In genomic region chr11:107916671-107917241, GRCh38 we compare ENCODE assay signal across 8 cellular contexts. TPM values are rescaled to one million over a fixed set of nuclear protein-coding genes. Genes with fewer than 3 reads are reported as not detected.
DNase-seq lines count a peak whose midpoint lies in the region; ATAC-seq, FAIRE-seq and TF ChIP-seq lines count a peak whose summit lies in the region.

No MANE protein-coding gene starts in this region.

- no peaks in the 10 kb centered on the region for H3K4me1 Mint-ChIP-seq in Calu3 (ENCODE audit: low read depth, unreplicated experiment)
- no peaks in the 10 kb centered on the region for H3K4me1 Mint-ChIP-seq in activated naive CD8-positive, alpha-beta T cell treated with anti-CD3 and anti-CD28 coated beads, Interleukin-2, amount 50 U/mL, for 24 hours

- WGBS in esophagus muscularis mucosa, result 50% methylated on average over 6 of the region's 13 CpGs

- no peaks in the 10 kb centered on the region for H3K36me3 Mint-ChIP-seq in Calu3 (ENCODE audit: insufficient read depth, unreplicated experiment)
- H3K36me3 Mint-ChIP-seq in activated naive CD8-positive, alpha-beta T cell treated with anti-CD3 and anti-CD28 coated beads, Interleukin-2, amount 50 U/mL, for 24 hours (ENCODE audit: low read depth), result no peaks in the 10 kb centered on the region

- FAIRE-seq in GM19239 (lab: Jason Lieb, UNC), result peak; percentile 53

- no peaks in the 10 kb centered on the region for H3K36me3 ChIP-seq in esophagus muscularis mucosa

- no peak overlapping the region for H3K4me3 Mint-ChIP-seq in Calu3 (ENCODE audit: low read depth, unreplicated experiment)
- no peak overlapping the region for H3K4me3 Mint-ChIP-seq in activated naive CD8-positive, alpha-beta T cell treated with anti-CD3 and anti-CD28 coated beads, Interleukin-2, amount 50 U/mL, for 24 hours

- peaks cover 16% of the 10 kb centered on the region for H3K27me3 Mint-ChIP-seq in Calu3 (ENCODE audit: unreplicated experiment)
- H3K27me3 Mint-ChIP-seq in activated naive CD8-positive, alpha-beta T cell treated with anti-CD3 and anti-CD28 coated beads, Interleukin-2, amount 50 U/mL, for 24 hours, result peaks cover 2% of the 10 kb centered on the region

- intact Hi-C loops in Calu3 (cut with micrococcal nuclease; ENCODE audit: unreplicated experiment), result no loop called here
- intact Hi-C loops in esophagus muscularis mucosa (cut with DNase I), result no loop called here

- CTCF ChIA-PET in Calu3 (lab: Charles Lee), result interaction anchor here (0.7 kb wide), 1 partner anchor 83 kb away, joined by 5 read pairs; no protein-coding TSS in a partner anchor

- no peak overlapping the region for H3K4me3 ChIP-seq in esophagus muscularis mucosa

- no peak for ATAC-seq in activated naive CD8-positive, alpha-beta T cell treated with anti-CD3 and anti-CD28 coated beads, Interleukin-2, amount 50 U/mL, for 24 hours

- H3K4me1 ChIP-seq in esophagus muscularis mucosa, result no peaks in the 10 kb centered on the region

- BruUV-seq in Calu3 (replicated peaks; lab: Mats Ljungman, UMichigan), result no TSS peak

- TF ChIP-seq CTCF in Calu3 (IDR thresholded peaks at IDR 0.05; ENCODE audit: unreplicated experiment), result peak; percentile 42
- peak in 1 of 3 experiments; percentile 32 for TF ChIP-seq CTCF in esophagus muscularis mucosa (IDR thresholded peaks at IDR 0.05)

- no peak for TF ChIP-seq EP300 in esophagus muscularis mucosa (IDR thresholded peaks at IDR 0.05)

- DNase-seq in Calu3 (peak; percentile 48), GM19239 (ENCODE audit: insufficient read length, low spot score) (peak; percentile 40), NCI-H82 (lab: John Stamatoyannopoulos, UW) (peak; percentile 83), medulla oblongata (ENCODE audit: extremely low spot score) (peak; percentile 35), esophagus muscularis mucosa (ENCODE audit: extremely low spot score) (no peak), KBM-7 (no peak), kidney glomerular epithelial cell (lab: John Stamatoyannopoulos, UW) (no peak)
- DNase-seq in activated naive CD8-positive, alpha-beta T cell treated with anti-CD3 and anti-CD28 coated beads, Interleukin-2, amount 50 U/mL, for 24 hours, result peak; percentile 37

- H3K27me3 ChIP-seq in esophagus muscularis mucosa, result peaks cover 0 to 25% (median 0%) of the 10 kb centered on the region in 4 donors

- no peak overlapping the region for H3K27ac ChIP-seq in esophagus muscularis mucosa (replicated peaks in 1 of 4)

- in situ Hi-C loops in KBM-7 (cut with MboI; ENCODE audit: low pct_unique_long_range_greater_than_20kb, low sequenced_read_pairs), result no loop called here

- no peaks in the 10 kb centered on the region for H3K9me3 Mint-ChIP-seq in Calu3 (ENCODE audit: low read depth, unreplicated experiment)
- H3K9me3 Mint-ChIP-seq in activated naive CD8-positive, alpha-beta T cell treated with anti-CD3 and anti-CD28 coated beads, Interleukin-2, amount 50 U/mL, for 24 hours, result no peaks in the 10 kb centered on the region

- no peak overlapping the region for H3K27ac Mint-ChIP-seq in Calu3 (ENCODE audit: unreplicated experiment)
- no peak overlapping the region for H3K27ac Mint-ChIP-seq in activated naive CD8-positive, alpha-beta T cell treated with anti-CD3 and anti-CD28 coated beads, Interleukin-2, amount 50 U/mL, for 24 hours

- H3K9me3 ChIP-seq in esophagus muscularis mucosa, result no peaks in the 10 kb centered on the region

- TF ChIP-seq POLR2A in esophagus muscularis mucosa (IDR thresholded peaks at IDR 0.05; ENCODE audit: low read depth), result no peak

RNA-seq across cellular contexts. Expression of gene RAB39A, which starts 11.5 kb away (rescaled TPM):
- total RNA-seq in Calu3 (2022) (not detected in 2 replicates), esophagus muscularis mucosa (1 to 10 TPM in 1 of 4 donors, under 1 TPM in 3; 0.69 to 2.5 (median 0.77) TPM)

RNA-seq across cellular contexts. Expression of gene SLC35F2, which starts 58.2 kb away (rescaled TPM):
- total RNA-seq in Calu3 (2022) (24.4 and 34.5 TPM in 2 replicates), esophagus muscularis mucosa (1 to 10 TPM; 2.1 to 4.1 (median 3.9) TPM)

Comparison
In these comparisons a context has a peak if more than half of its experiments do, and no peak if none do; other contexts are left out.
1. DNase-seq: peak in Calu3 (single experiment), GM19239 (single experiment), NCI-H82 (single experiment), activated naive CD8-positive, alpha-beta T cell treated with anti-CD3 and anti-CD28 coated beads, Interleukin-2, amount 50 U/mL, for 24 hours (single experiment) and medulla oblongata (single experiment); none in esophagus muscularis mucosa (single experiment), KBM-7 (single experiment) and kidney glomerular epithelial cell (single experiment).